20 cellular contexts compared by ENCODE assay signal in the genomic region with DNA sequence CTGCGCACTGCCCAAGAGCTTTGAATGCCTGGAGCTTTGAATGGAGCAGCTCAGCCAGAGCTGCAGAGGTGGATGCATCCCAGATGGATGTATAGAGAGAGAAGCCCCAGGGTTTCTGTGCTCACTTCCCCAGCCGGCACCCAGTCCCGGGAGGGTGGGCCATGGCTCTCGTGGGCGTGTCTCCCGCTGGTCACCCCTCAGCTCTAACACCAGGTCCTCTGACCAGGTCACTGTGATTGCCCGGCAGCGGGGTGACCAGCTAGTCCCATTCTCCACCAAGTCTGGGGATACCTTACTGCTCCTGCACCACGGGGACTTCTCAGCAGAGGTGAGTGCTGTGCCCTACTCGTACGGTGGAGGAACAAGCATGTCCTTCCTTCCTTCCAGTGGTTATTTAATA. TPM values are rescaled to one million over a fixed set of nuclear protein-coding genes. Genes with fewer than 3 reads are reported as not detected.
DNase-seq lines count a peak whose midpoint lies in the region; ATAC-seq, FAIRE-seq and TF ChIP-seq lines count a peak whose summit lies in the region.
"Had no signal": no experiment of that assay in that cellular context is flagged by ENCODE, and none has a peak within 500 bp of the region (broad histone marks: within the 10 kb centered on the region; RNA-seq: fewer than 3 reads in every experiment).

No MANE protein-coding gene starts in this region.

- no peaks in the 10 kb centered on the region for H3K27me3 ChIP-seq in skeletal muscle tissue (ENCODE audit: control insufficient read depth in 3 of 3, insufficient read depth in 3 of 3, low read length in 3 of 3)

- H3K36me3 Mint-ChIP-seq in endothelial cell (ENCODE audit: low read depth, unreplicated experiment) = peaks cover 55% of the 10 kb centered on the region

- H3K36me3 ChIP-seq in skeletal muscle tissue (ENCODE audit: control insufficient read depth in 3 of 3, insufficient read depth in 3 of 3, low read length in 3 of 3) = peaks cover 72 to 84% (median 78%) of the 10 kb centered on the region in 3 donors

- intact Hi-C loops in cardiac septum (cut with DNase I) = no loop called here
- intact Hi-C loops in left ventricle myocardium superior (cut with micrococcal nuclease) = no loop called here

- no peak for TF ChIP-seq CTCF in RWPE1 (conservative IDR thresholded peaks at IDR 0.05; ENCODE audit: low read depth)
- TF ChIP-seq CTCF in endothelial cell (IDR thresholded peaks at IDR 0.05; ENCODE audit: unreplicated experiment) = no peak

- no peaks in the 10 kb centered on the region for H3K9me3 Mint-ChIP-seq in endothelial cell (ENCODE audit: unreplicated experiment)
- H3K9me3 Mint-ChIP-seq: CD8-positive, alpha-beta T cell; HFFc6 had no signal

- H3K9ac ChIP-seq in skeletal muscle tissue (ENCODE audit: low read depth in 1 of 3, low read length in 3 of 3) = no peak overlapping the region

- ATAC-seq in left ventricle myocardium superior = no peak
- ATAC-seq: CD8-positive, alpha-beta T cell; HepG2 had no signal

- H3K4me3 ChIP-seq in skeletal muscle tissue (ENCODE audit: low read length in 3 of 3) = no peak overlapping the region

- peak overlapping the region; percentile 7 for H3K4me3 Mint-ChIP-seq in endothelial cell (ENCODE audit: unreplicated experiment)
- H3K4me3 Mint-ChIP-seq: B cell; CD8-positive, alpha-beta T cell; HFFc6 had no signal

- peaks cover 19 to 42% (median 26%) of the 10 kb centered on the region in 3 donors for H3K4me1 ChIP-seq in skeletal muscle tissue (ENCODE audit: control insufficient read depth in 3 of 3, insufficient read depth in 3 of 3, low read length in 3 of 3)

- peaks cover 6% of the 10 kb centered on the region for H3K27me3 Mint-ChIP-seq in endothelial cell (ENCODE audit: unreplicated experiment)
- H3K27me3 Mint-ChIP-seq: B cell had no signal

- H3K27ac ChIP-seq in RWPE1 (peak overlapping the region; percentile 94), skeletal muscle tissue (ENCODE audit: low read depth, low read length) (peak overlapping the region; percentile 94)

- no peak for FAIRE-seq in GM19239 (lab: Jason Lieb, UNC)
- FAIRE-seq: A204.1, D721Med, GM12892, HepG2, HTR-8/SVneo had no signal

- no peaks in the 10 kb centered on the region for H3K4me1 Mint-ChIP-seq in endothelial cell (ENCODE audit: unreplicated experiment)
- H3K4me1 Mint-ChIP-seq: B cell had no signal

- H3K9me3 ChIP-seq in skeletal muscle tissue (ENCODE audit: control insufficient read depth in 3 of 3, low read length in 3 of 3) = no peaks in the 10 kb centered on the region

- POLR2A ChIA-PET in RWPE1 (lab: Yijun Ruan, JAX; ENCODE audit: low non-redundant PET) = interaction anchor here (0.6 kb wide), 1 partner anchor 11 kb away, joined by 3 read pairs; a partner anchor contains a TSS

- H3K27ac Mint-ChIP-seq in endothelial cell (ENCODE audit: unreplicated experiment) = peak overlapping the region; percentile 11
- H3K27ac Mint-ChIP-seq: B cell; CD8-positive, alpha-beta T cell had no signal

- CTCF ChIA-PET in RWPE1 (lab: Yijun Ruan, JAX) = no interaction called here

- DNase-seq in cardiac septum (ENCODE audit: low spot score) (peak; percentile 59), left ventricle myocardium superior (no peak), RWPE1 (ENCODE audit: low spot score) (no peak), endothelial cell (ENCODE audit: low spot score) (no peak), GM19239 (ENCODE audit: insufficient read length, low spot score) (no peak), NCI-H2081 (lab: John Stamatoyannopoulos, UW) (no peak)
- DNase-seq: C1 segment of cervical spinal cord; CD8-positive, alpha-beta T cell; COR-L47; DND-41; GDM1; HCEC 1CT; HFFc6 had no signal

RNA-seq across cellular contexts. Expression of a gene that starts 10.7 kb away (rescaled TPM):
- total RNA-seq in cardiac septum = 62.0 TPM
- 29.5 TPM for total RNA-seq in left ventricle myocardium superior
- 31.9 TPM for total RNA-seq in endothelial cell (ENCODE audit: unreplicated experiment)
- 39.7 TPM for total RNA-seq in skeletal muscle tissue

RNA-seq across cellular contexts. Expression of a gene that starts 10.9 kb away (rescaled TPM):
- total RNA-seq in cardiac septum (23.0 TPM), left ventricle myocardium superior (36.8 TPM), endothelial cell (ENCODE audit: unreplicated experiment) (11.1 TPM), skeletal muscle tissue (12.5 TPM)

RNA-seq across cellular contexts. Expression of a gene that starts 42.8 kb away (rescaled TPM):
- total RNA-seq in cardiac septum (16.7 TPM), left ventricle myocardium superior (7.9 TPM), endothelial cell (ENCODE audit: unreplicated experiment) (35.6 TPM), skeletal muscle tissue (14.6 TPM)

RNA-seq across cellular contexts. Expression of a gene that starts 43.0 kb away (rescaled TPM):
- 13.2 TPM for total RNA-seq in cardiac septum
- 15.7 TPM for total RNA-seq in left ventricle myocardium superior
- 14.7 TPM for total RNA-seq in endothelial cell (ENCODE audit: unreplicated experiment)
- total RNA-seq in skeletal muscle tissue = 14.6 TPM
